In genomic region chr3:48845170-48845569, GRCh38 we compare ENCODE assay signal across 9 cellular contexts. TPM values are rescaled to one million over a fixed set of nuclear protein-coding genes. Genes with fewer than 3 reads are reported as not detected.
DNase-seq lines count a peak whose midpoint lies in the region; ATAC-seq, FAIRE-seq and TF ChIP-seq lines count a peak whose summit lies in the region.
"Had no signal": no experiment of that assay in that cellular context is flagged by ENCODE, and none has a peak within 500 bp of the region (broad histone marks: within the 10 kb centered on the region; RNA-seq: fewer than 3 reads in every experiment).

No MANE protein-coding gene starts in this region.

- peak overlapping the region; percentile 5 for H3K27ac Mint-ChIP-seq in CD4-positive, alpha-beta T cell
- peak overlapping the region; percentile 0 to 69 (median 54) for H3K27ac Mint-ChIP-seq in naive thymus-derived CD8-positive, alpha-beta T cell

- CTCF ChIA-PET in CD4-positive, alpha-beta T cell (lab: Charles Lee): no interaction called here
- CTCF ChIA-PET in GM12878 (lab: Yijun Ruan, JAX): interaction anchor here (1.2 kb wide), 1 partner anchor 53 kb away, joined by 3 read pairs; no protein-coding TSS in a partner anchor

- no peaks in the 10 kb centered on the region for H3K9me3 ChIP-seq in CD4-positive, alpha-beta T cell (ENCODE audit: control insufficient read depth, low read length)
- H3K9me3 ChIP-seq in GM12878 (replicated peaks; ENCODE audit: control insufficient read depth, insufficient read depth, low read length) (no peaks in the 10 kb centered on the region), MG63 (no peaks in the 10 kb centered on the region)

- H3K36me3 Mint-ChIP-seq in CD4-positive, alpha-beta T cell (ENCODE audit: low read depth): peaks cover 19% of the 10 kb centered on the region
- H3K36me3 Mint-ChIP-seq in naive thymus-derived CD8-positive, alpha-beta T cell: peaks cover 0 to 3% (median 0%) of the 10 kb centered on the region in 3 donors

- no peak overlapping the region for H3K9ac ChIP-seq in GM12878 (ENCODE audit: control insufficient read depth, insufficient read depth, low read length)

- H3K36me3 ChIP-seq in H7 (replicated peaks; ENCODE audit: control insufficient read depth, insufficient read depth, low read length) (no peaks in the 10 kb centered on the region), GM12878 (ENCODE audit: control insufficient read depth in 2 of 2, insufficient read depth in 2 of 2, low read length in 1 of 2) (no peaks in the 10 kb centered on the region), MG63 (peaks cover 8% of the 10 kb centered on the region)

- TSS peak; percentile 17 for BruUV-seq in GM12878 (replicated peaks; lab: Mats Ljungman, UMichigan)

- no peak for TF ChIP-seq CTCF in CD4-positive, alpha-beta T cell (IDR thresholded peaks at IDR 0.05)
- TF ChIP-seq CTCF in GM12878 (IDR thresholded peaks at IDR 0.05 in 2 of 3, conservative IDR thresholded peaks at IDR 0.05 in 1 of 3; ENCODE audit: control insufficient read depth in 2 of 3, extremely low read depth in 1 of 3, insufficient read depth in 1 of 3, low read depth in 3 of 3, low read length in 3 of 3): no peak

- peaks cover 8% of the 10 kb centered on the region for H3K79me2 ChIP-seq in GM12878 (ENCODE audit: control insufficient read depth, insufficient read depth, low read length)

- RAD21 ChIA-PET in GM12878 (lab: Charles Lee; ENCODE audit: unreplicated experiment): interaction anchor here (0.8 to 0.9 kb wide), 2 partner anchors 107 to 162 kb away, joined by 3 read pairs; partner anchors contain the start of gene WDR6

- FAIRE-seq in GM12878 (lab: Jason Lieb, UNC): no peak

- no peak for TF ChIP-seq EP300 in GM12878 (IDR thresholded peaks at IDR 0.05; ENCODE audit: borderline replicate concordance in 1 of 2, control insufficient read depth in 1 of 2, low read depth in 2 of 2, low read length in 2 of 2)

- SMC1A ChIA-PET in GM12878 (lab: Charles Lee; ENCODE audit: uncharacterized antibody, unreplicated experiment): interaction anchor here (1.0 kb wide), 1 partner anchor 59 kb away, joined by 3 read pairs; no protein-coding TSS in a partner anchor

- peaks cover 5% of the 10 kb centered on the region; the same call in 1 of the 2 replicates for H3K4me1 ChIP-seq in GM12878 (ENCODE audit: control insufficient read depth, insufficient read depth, low read length)

- no peak overlapping the region for H3K27ac ChIP-seq in CD4-positive, alpha-beta T cell (ENCODE audit: low read depth, low read length)
- no peak overlapping the region for H3K27ac ChIP-seq in GM12878 (ENCODE audit: control insufficient read depth, insufficient read depth)

- no peak for ATAC-seq in CD4-positive, alpha-beta T cell (ENCODE audit: poor library complexity)
- ATAC-seq in GM12878: no peak
- no peak for ATAC-seq in naive thymus-derived CD8-positive, alpha-beta T cell

- H3K27me3 ChIP-seq in CD4-positive, alpha-beta T cell (ENCODE audit: control insufficient read depth, insufficient read depth, low read length): no peaks in the 10 kb centered on the region
- H3K27me3 ChIP-seq in H7 (ENCODE audit: control insufficient read depth, insufficient read depth, low read length) (peaks cover 2% of the 10 kb centered on the region; the same call in 1 of the 2 replicates), GM12878 (replicated peaks in 1 of 2; ENCODE audit: control insufficient read depth in 2 of 2, insufficient read depth in 2 of 2, low read length in 1 of 2) (no peaks in the 10 kb centered on the region), MG63 (no peaks in the 10 kb centered on the region)

- no peak for DNase-seq in CD4-positive, alpha-beta T cell
- DNase-seq in H7 (peak; percentile 50), GM12878 (ENCODE audit: low read depth, low spot score) (no peak), 8988T (no peak), hippocampal formation (lab: John Stamatoyannopoulos, UW) (no peak), MG63 (no peak)
- DNase-seq in naive thymus-derived CD8-positive, alpha-beta T cell: no peak
- DNase-seq: activated gamma-delta T cell treated with Interleukin-2 at 50 U/mL for 16 hours, NCI-H1417 treated with DMSO at 0.1 percent for 48 hours had no signal

- peak overlapping the region; percentile 96 for H3K4me3 Mint-ChIP-seq in CD4-positive, alpha-beta T cell
- H3K4me3 Mint-ChIP-seq in naive thymus-derived CD8-positive, alpha-beta T cell: peak overlapping the region; percentile 52 to 94 (median 84)

- TF ChIP-seq POLR2A in GM12878 (IDR thresholded peaks at IDR 0.05; ENCODE audit: low read depth, low read length): no peak

- no peak for TF ChIP-seq RAD21 in GM12878 (IDR thresholded peaks at IDR 0.05; ENCODE audit: insufficient read depth, low read depth, low read length)

- no peaks in the 10 kb centered on the region for H3K27me3 Mint-ChIP-seq in CD4-positive, alpha-beta T cell
- H3K27me3 Mint-ChIP-seq in naive thymus-derived CD8-positive, alpha-beta T cell: no peaks in the 10 kb centered on the region

- H3K4me3 ChIP-seq in H7 (ENCODE audit: insufficient read depth, low read depth, low read length) (no peak overlapping the region), GM12878 (no peak overlapping the region), MG63 (no peak overlapping the region)

- WGBS in GM12878 (ENCODE audit: insufficient coverage, insufficient replicate concordance, low lambda C conversion rate, missing lambda C conversion rate): 93% methylated on average over 2 of the region's 2 CpGs

- POLR2A ChIA-PET in CD4-positive, alpha-beta T cell (lab: Charles Lee): no interaction called here
- POLR2A ChIA-PET in GM12878 (lab: Charles Lee): interaction anchor here (0.7 to 1.0 kb wide), 2 partner anchors 9 to 130 kb away, joined by 3 to 4 read pairs; no protein-coding TSS in a partner anchor
- POLR2A ChIA-PET in naive thymus-derived CD8-positive, alpha-beta T cell (lab: Charles Lee): interaction anchor here (3.7 kb wide), 1 partner anchor 32 kb away, joined by 15 read pairs; no protein-coding TSS in a partner anchor

- no peak overlapping the region for H3K4me2 ChIP-seq in GM12878 (ENCODE audit: control insufficient read depth, insufficient read depth)

- H3K9me3 Mint-ChIP-seq in CD4-positive, alpha-beta T cell: no peaks in the 10 kb centered on the region
- no peaks in the 10 kb centered on the region for H3K9me3 Mint-ChIP-seq in naive thymus-derived CD8-positive, alpha-beta T cell

- intact Hi-C loops in CD4-positive, alpha-beta T cell (cut with DNase I, micrococcal nuclease): loop anchor here (5.0 to 10.0 kb wide), 5 partner anchors 33 to 72 kb away; partner anchors contain the start of genes SLC25A20 (in 2 of the 2) and ARIH2 (in 1 of the 2)
- intact Hi-C loops in GM12878 (cut with micrococcal nuclease; ENCODE audit: unreplicated experiment): loop anchor here (5.0 kb wide), 1 partner anchor 52 kb away; the partner anchor contains the start of gene SLC25A20

- H4K20me1 ChIP-seq in GM12878 (ENCODE audit: control insufficient read depth, insufficient read depth): no peaks in the 10 kb centered on the region

- H3K4me1 Mint-ChIP-seq in CD4-positive, alpha-beta T cell (ENCODE audit: low read depth): peaks cover 38% of the 10 kb centered on the region
- peaks cover 12 to 44% (median 33%) of the 10 kb centered on the region in 4 donors for H3K4me1 Mint-ChIP-seq in naive thymus-derived CD8-positive, alpha-beta T cell

- H2AFZ ChIP-seq in GM12878 (ENCODE audit: control insufficient read depth, low read depth, low read length): no peak overlapping the region

- in situ Hi-C loops in GM12878 (cut with MboI): no loop called here

RNA-seq across cellular contexts. Expression of gene PRKAR2A, which starts 2.5 kb away (rescaled TPM):
- total RNA-seq in CD4-positive, alpha-beta T cell: 10 to 100 TPM; 47.4 to 48.3 TPM
- 29.3 and 40.8 TPM in 2 replicates for total RNA-seq in H7 (2014; rRNA removed; shearing (Covaris generic))
- 20.3 and 40.6 TPM in 2 replicates for total RNA-seq in GM12878 (2013; cell fraction: nucleolus; rRNA removed)
- total RNA-seq in GM12878 (2014; rRNA removed) (18.6 TPM in 2 replicates), GM12878 (2014; rRNA removed; fragmentation: Illumina TruSeq; extraction: Trizol) (19.6 and 22.1 TPM in 2 replicates), GM12878 (2021) (38.2 and 46.2 TPM in 2 replicates)
- polyA plus RNA-seq in GM12878 (2011; ENCODE audit: low read depth): 8.7 TPM
- polyA plus RNA-seq in GM12878 (2011; rRNA removed) (11.6 and 15.1 TPM in 2 replicates), GM12878 (2014; fragmentation: Illumina TruSeq; extraction: Trizol) (22.7 and 24.0 TPM in 2 replicates), GM12878 (2014; fragmentation: Nextera tagmentation; extraction: Ambion mirVana) (10 to 100 TPM in 1 of 2 experiments, 1 to 10 TPM in 1; 9.8 to 11.1 TPM), GM12878 (2014; rRNA removed) (12.3 and 14.5 TPM in 2 replicates), GM12878 (2016; fragmentation: Nextera tagmentation; extraction: Ambion mirVana) (10 to 100 TPM; 13.1 to 13.4 TPM)
- polyA plus RNA-seq in GM12878 (2011; cell fraction: cytosol; rRNA removed): 7.3 and 7.8 TPM in 2 replicates
- 3.3 and 4.7 TPM in 2 replicates for polyA plus RNA-seq in GM12878 (2011; cell fraction: nucleus; rRNA removed)
- polyA plus RNA-seq in GM12878 (2012): 10.2 and 10.5 TPM in 2 replicates
- 16.2 and 20.2 TPM in 2 replicates for polyA minus RNA-seq in GM12878 (2011; rRNA and poly(A)+ RNA removed)
- polyA minus RNA-seq in GM12878 (2011; cell fraction: cytosol; rRNA and poly(A)+ RNA removed): 8.3 and 12.1 TPM in 2 replicates
- 7.1 and 18.4 TPM in 2 replicates for polyA minus RNA-seq in GM12878 (2011; cell fraction: nucleus; rRNA and poly(A)+ RNA removed)
- 10 to 100 TPM; 37.3 to 40.5 TPM for total RNA-seq in naive thymus-derived CD8-positive, alpha-beta T cell
- polyA plus RNA-seq in naive thymus-derived CD8-positive, alpha-beta T cell: 10 to 100 TPM; 10.3 to 14.0 (median 11.0) TPM
- 7.8 and 11.0 TPM in 2 replicates for total RNA-seq in MG63 (2014; rRNA removed; shearing (Covaris generic); ENCODE audit: low replicate concordance)

RNA-seq across cellular contexts. Expression of gene SLC25A20, which starts 53.5 kb away (rescaled TPM):
- total RNA-seq in CD4-positive, alpha-beta T cell: under 1 TPM; 0.41 to 0.78 TPM
- 14.6 and 18.4 TPM in 2 replicates for total RNA-seq in H7 (2014; rRNA removed; shearing (Covaris generic))
- 10.9 and 13.8 TPM in 2 replicates for total RNA-seq in GM12878 (2013; cell fraction: nucleolus; rRNA removed)
- total RNA-seq in GM12878 (2014; rRNA removed): 22.4 and 22.9 TPM in 2 replicates
- total RNA-seq in GM12878 (2014; rRNA removed; fragmentation: Illumina TruSeq; extraction: Trizol): 20.7 and 24.2 TPM in 2 replicates
- total RNA-seq in GM12878 (2021): 12.9 and 14.5 TPM in 2 replicates
- polyA plus RNA-seq in GM12878 (2011; ENCODE audit: low read depth): 16.1 TPM
- polyA plus RNA-seq in GM12878 (2011; rRNA removed): 26.2 and 31.5 TPM in 2 replicates
- 15.0 and 18.6 TPM in 2 replicates for polyA plus RNA-seq in GM12878 (2011; cell fraction: cytosol; rRNA removed)
- 16.0 and 16.8 TPM in 2 replicates for polyA plus RNA-seq in GM12878 (2011; cell fraction: nucleus; rRNA removed)
- 13.6 and 19.1 TPM in 2 replicates for polyA plus RNA-seq in GM12878 (2012)
- polyA plus RNA-seq in GM12878 (2014; fragmentation: Illumina TruSeq; extraction: Trizol): 21.9 and 24.0 TPM in 2 replicates
- polyA plus RNA-seq in GM12878 (2014; fragmentation: Nextera tagmentation; extraction: Ambion mirVana): 10 to 100 TPM; 14.4 to 18.7 TPM
- polyA plus RNA-seq in GM12878 (2014; rRNA removed): 18.5 TPM in 2 replicates
- 10 to 100 TPM; 31.5 to 38.6 TPM for polyA plus RNA-seq in GM12878 (2016; fragmentation: Nextera tagmentation; extraction: Ambion mirVana)
- polyA minus RNA-seq in GM12878 (2011; rRNA and poly(A)+ RNA removed): 10.4 and 16.0 TPM in 2 replicates
- 2.5 and 3.1 TPM in 2 replicates for polyA minus RNA-seq in GM12878 (2011; cell fraction: cytosol; rRNA and poly(A)+ RNA removed)
- polyA minus RNA-seq in GM12878 (2011; cell fraction: nucleus; rRNA and poly(A)+ RNA removed): 2.4 and 3.8 TPM in 2 replicates
- 10 to 100 TPM; 10.5 to 12.5 TPM for total RNA-seq in naive thymus-derived CD8-positive, alpha-beta T cell
- 10 to 100 TPM; 13.7 to 44.6 (median 19.4) TPM for polyA plus RNA-seq in naive thymus-derived CD8-positive, alpha-beta T cell
- total RNA-seq in MG63 (2014; rRNA removed; shearing (Covaris generic); ENCODE audit: low replicate concordance): 17.2 and 23.4 TPM in 2 replicates
